ENCODE assay signal across 1 cellular context in genomic region chr15:96889734-96890480, GRCh38.
TF ChIP-seq lines count a peak whose summit lies in the region.

No MANE protein-coding gene starts in this region.

TF ChIP-seq in SK-N-SH, 30 proteins besides CTCF, POLR2A, EP300 and RAD21 (continued from another document):
- TF ChIP-seq PBX3 (IDR thresholded peaks at IDR 0.05) (no peak), RFX5 (IDR thresholded peaks at IDR 0.05; ENCODE audit: low read length) (no peak), FOXM1 (IDR thresholded peaks at IDR 0.05; ENCODE audit: low read depth) (no peak), POLR2AphosphoS5 (IDR thresholded peaks at IDR 0.05; ENCODE audit: low read depth, low read length) (no peak), IRF3 (IDR thresholded peaks at IDR 0.05; ENCODE audit: low read depth, low read length) (no peak)
TF ChIP-seq in SK-N-SH: peak in this region for 0.
